In the genomic region with DNA sequence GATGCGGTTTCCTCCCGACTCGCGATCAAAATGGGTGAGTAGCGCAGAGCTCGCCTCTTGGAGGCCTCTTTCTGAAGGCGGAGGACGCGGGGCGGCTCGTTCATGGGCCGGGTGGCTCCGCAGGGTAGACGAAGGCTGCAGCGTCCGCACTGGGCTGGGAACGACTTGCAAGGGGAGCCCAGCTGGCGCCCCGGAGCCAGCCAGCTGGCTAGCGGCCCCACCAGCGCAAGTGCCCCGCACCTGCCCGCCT, we compare ENCODE assay signal across 1 cellular context.
TF ChIP-seq lines count a peak whose summit lies in the region.

No MANE protein-coding gene starts in this region.

TF ChIP-seq in K562, 482 proteins besides CTCF, POLR2A, EP300 and RAD21 (continued from another document):
- TF ChIP-seq, protein P1, sequence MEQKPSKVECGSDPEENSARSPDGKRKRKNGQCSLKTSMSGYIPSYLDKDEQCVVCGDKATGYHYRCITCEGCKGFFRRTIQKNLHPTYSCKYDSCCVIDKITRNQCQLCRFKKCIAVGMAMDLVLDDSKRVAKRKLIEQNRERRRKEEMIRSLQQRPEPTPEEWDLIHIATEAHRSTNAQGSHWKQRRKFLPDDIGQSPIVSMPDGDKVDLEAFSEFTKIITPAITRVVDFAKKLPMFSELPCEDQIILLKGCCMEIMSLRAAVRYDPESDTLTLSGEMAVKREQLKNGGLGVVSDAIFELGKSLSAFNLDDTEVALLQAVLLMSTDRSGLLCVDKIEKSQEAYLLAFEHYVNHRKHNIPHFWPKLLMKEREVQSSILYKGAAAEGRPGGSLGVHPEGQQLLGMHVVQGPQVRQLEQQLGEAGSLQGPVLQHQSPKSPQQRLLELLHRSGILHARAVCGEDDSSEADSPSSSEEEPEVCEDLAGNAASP (IDR thresholded peaks at IDR 0.05) = no peak
- no peak; a peak in 1 of 4 replicates for TF ChIP-seq MAZ (CRISPR knock-in tag; conservative IDR thresholded peaks at IDR 0.05 in 1 of 2, IDR thresholded peaks at IDR 0.05 in 1 of 2)
- peak; percentile 24 for TF ChIP-seq CCNT2 (IDR thresholded peaks at IDR 0.05; ENCODE audit: borderline replicate concordance, extremely low read depth, insufficient read length, low read depth, low read length)
- 0 out of 2 replicates have a peak, but pooled peaks have one; percentile 56 for TF ChIP-seq FOXK1 (CRISPR knock-in tag; IDR thresholded peaks at IDR 0.05; ENCODE audit: borderline replicate concordance)
- no peak for TF ChIP-seq SAP30 (IDR thresholded peaks at IDR 0.05; ENCODE audit: borderline replicate concordance, insufficient read depth, low read depth, low read length, poor library complexity, severe bottlenecking)
- no peak for TF ChIP-seq ZNF444 (CRISPR knock-in tag; IDR thresholded peaks at IDR 0.05)
- no peak for TF ChIP-seq EZH2 (IDR thresholded peaks at IDR 0.05; ENCODE audit: borderline replicate concordance, low read depth, low read length)
- TF ChIP-seq BACH1 (tag; IDR thresholded peaks at IDR 0.05) = no peak
- no peak for TF ChIP-seq ARID1B (IDR thresholded peaks at IDR 0.05)
- TF ChIP-seq, protein P2, sequence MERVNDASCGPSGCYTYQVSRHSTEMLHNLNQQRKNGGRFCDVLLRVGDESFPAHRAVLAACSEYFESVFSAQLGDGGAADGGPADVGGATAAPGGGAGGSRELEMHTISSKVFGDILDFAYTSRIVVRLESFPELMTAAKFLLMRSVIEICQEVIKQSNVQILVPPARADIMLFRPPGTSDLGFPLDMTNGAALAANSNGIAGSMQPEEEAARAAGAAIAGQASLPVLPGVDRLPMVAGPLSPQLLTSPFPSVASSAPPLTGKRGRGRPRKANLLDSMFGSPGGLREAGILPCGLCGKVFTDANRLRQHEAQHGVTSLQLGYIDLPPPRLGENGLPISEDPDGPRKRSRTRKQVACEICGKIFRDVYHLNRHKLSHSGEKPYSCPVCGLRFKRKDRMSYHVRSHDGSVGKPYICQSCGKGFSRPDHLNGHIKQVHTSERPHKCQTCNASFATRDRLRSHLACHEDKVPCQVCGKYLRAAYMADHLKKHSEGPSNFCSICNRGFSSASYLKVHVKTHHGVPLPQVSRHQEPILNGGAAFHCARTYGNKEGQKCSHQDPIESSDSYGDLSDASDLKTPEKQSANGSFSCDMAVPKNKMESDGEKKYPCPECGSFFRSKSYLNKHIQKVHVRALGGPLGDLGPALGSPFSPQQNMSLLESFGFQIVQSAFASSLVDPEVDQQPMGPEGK (CRISPR knock-in tag; IDR thresholded peaks at IDR 0.05; ENCODE audit: borderline replicate concordance) = no peak
- TF ChIP-seq MCM7 (IDR thresholded peaks at IDR 0.05) = no peak
- no peak for TF ChIP-seq ZNF586 (CRISPR knock-in tag; conservative IDR thresholded peaks at IDR 0.05)
- no peak for TF ChIP-seq NCOA1 (IDR thresholded peaks at IDR 0.05; ENCODE audit: low read depth)
- no peak for TF ChIP-seq SMC3 (conservative IDR thresholded peaks at IDR 0.05; ENCODE audit: insufficient read depth, low read depth, low read length)
- TF ChIP-seq ZNF146 (CRISPR knock-in tag; IDR thresholded peaks at IDR 0.05; ENCODE audit: unreplicated experiment) = no peak
- no peak for TF ChIP-seq NFYB (IDR thresholded peaks at IDR 0.05; ENCODE audit: extremely low read depth, insufficient read length)
- TF ChIP-seq, protein P3, sequence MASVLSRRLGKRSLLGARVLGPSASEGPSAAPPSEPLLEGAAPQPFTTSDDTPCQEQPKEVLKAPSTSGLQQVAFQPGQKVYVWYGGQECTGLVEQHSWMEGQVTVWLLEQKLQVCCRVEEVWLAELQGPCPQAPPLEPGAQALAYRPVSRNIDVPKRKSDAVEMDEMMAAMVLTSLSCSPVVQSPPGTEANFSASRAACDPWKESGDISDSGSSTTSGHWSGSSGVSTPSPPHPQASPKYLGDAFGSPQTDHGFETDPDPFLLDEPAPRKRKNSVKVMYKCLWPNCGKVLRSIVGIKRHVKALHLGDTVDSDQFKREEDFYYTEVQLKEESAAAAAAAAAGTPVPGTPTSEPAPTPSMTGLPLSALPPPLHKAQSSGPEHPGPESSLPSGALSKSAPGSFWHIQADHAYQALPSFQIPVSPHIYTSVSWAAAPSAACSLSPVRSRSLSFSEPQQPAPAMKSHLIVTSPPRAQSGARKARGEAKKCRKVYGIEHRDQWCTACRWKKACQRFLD (CRISPR knock-in tag; IDR thresholded peaks at IDR 0.05) = 0 out of 2 replicates have a peak, but pooled peaks have one; percentile 6
- no peak for TF ChIP-seq SUPT5H (IDR thresholded peaks at IDR 0.05)
- TF ChIP-seq EWSR1 (IDR thresholded peaks at IDR 0.05; ENCODE audit: borderline replicate concordance, low read depth, partially characterized antibody) = no peak
- no peak for TF ChIP-seq KLF6 (CRISPR knock-in tag; IDR thresholded peaks at IDR 0.05; ENCODE audit: borderline replicate concordance)
- TF ChIP-seq IFI16 (CRISPR knock-in tag; IDR thresholded peaks at IDR 0.05) = no peak
- no peak for TF ChIP-seq PYGO2 (tag; IDR thresholded peaks at IDR 0.05)
- no peak for TF ChIP-seq TAF15 (IDR thresholded peaks at IDR 0.05; ENCODE audit: low read depth, low read length)
- no peak for TF ChIP-seq POLR2H (tag; IDR thresholded peaks at IDR 0.05; ENCODE audit: low read depth)
- TF ChIP-seq RB1 (IDR thresholded peaks at IDR 0.05; ENCODE audit: low read depth) = no peak
- TF ChIP-seq, protein P4, sequence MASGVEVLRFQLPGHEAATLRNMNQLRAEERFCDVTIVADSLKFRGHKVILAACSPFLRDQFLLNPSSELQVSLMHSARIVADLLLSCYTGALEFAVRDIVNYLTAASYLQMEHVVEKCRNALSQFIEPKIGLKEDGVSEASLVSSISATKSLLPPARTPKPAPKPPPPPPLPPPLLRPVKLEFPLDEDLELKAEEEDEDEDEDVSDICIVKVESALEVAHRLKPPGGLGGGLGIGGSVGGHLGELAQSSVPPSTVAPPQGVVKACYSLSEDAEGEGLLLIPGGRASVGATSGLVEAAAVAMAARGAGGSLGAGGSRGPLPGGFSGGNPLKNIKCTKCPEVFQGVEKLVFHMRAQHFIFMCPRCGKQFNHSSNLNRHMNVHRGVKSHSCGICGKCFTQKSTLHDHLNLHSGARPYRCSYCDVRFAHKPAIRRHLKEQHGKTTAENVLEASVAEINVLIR (CRISPR knock-in tag; IDR thresholded peaks at IDR 0.05) = no peak
- no peak for TF ChIP-seq SMAD1 (IDR thresholded peaks at IDR 0.05; ENCODE audit: low read depth, low read length, partially characterized antibody)
- no peak for TF ChIP-seq ZNF431 (CRISPR knock-in tag; IDR thresholded peaks at IDR 0.05)
- no peak for TF ChIP-seq ZNF239 (CRISPR knock-in tag; IDR thresholded peaks at IDR 0.05)
- peak; percentile 34 for TF ChIP-seq SP1 (CRISPR knock-in tag; IDR thresholded peaks at IDR 0.05)
